Comparison of ENCODE assay signal across 1 cellular context in the genomic region with DNA sequence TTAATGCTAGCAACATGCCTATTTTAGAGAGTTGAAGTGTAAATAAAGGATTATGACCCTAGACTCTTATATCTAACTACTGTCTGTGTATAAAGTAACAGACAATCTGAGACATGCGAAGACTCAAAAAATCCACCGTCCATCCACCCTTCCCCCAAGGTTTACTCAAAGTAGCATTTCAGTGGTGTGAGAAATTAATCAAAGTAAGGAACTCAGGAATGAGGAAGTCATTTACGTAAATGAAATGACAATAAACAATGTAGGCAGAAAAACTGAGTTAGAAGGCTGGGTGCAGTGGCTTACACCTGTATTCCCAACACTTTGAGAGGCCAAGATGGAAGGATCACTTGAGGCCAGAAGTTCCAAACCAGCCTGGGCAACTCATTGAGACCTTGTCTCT.
TF ChIP-seq lines count a peak whose summit lies in the region.

No MANE protein-coding gene starts in this region.

TF ChIP-seq in GM12878, 131 proteins besides CTCF, POLR2A, EP300 and RAD21:
- 0 out of 2 replicates have a peak, but pooled peaks have one; percentile 28 for TF ChIP-seq IRF4 (IDR thresholded peaks at IDR 0.05; ENCODE audit: low read depth, low read length)
- no peak for TF ChIP-seq ZNF207 (IDR thresholded peaks at IDR 0.05; ENCODE audit: borderline replicate concordance)
- peak; percentile 82; the same call in 1 of the 2 replicates for TF ChIP-seq SPI1 (IDR thresholded peaks at IDR 0.05; ENCODE audit: borderline replicate concordance, insufficient read depth, low read depth, low read length)
- TF ChIP-seq EED (IDR thresholded peaks at IDR 0.05; ENCODE audit: low read depth) = 0 out of 2 replicates have a peak, but pooled peaks have one; percentile 15
- no peak for TF ChIP-seq ZBED1 (IDR thresholded peaks at IDR 0.05; ENCODE audit: borderline replicate concordance)
- TF ChIP-seq SUZ12 (IDR thresholded peaks at IDR 0.05; ENCODE audit: unreplicated experiment) = no peak
- peak; percentile 77 for TF ChIP-seq JUNB (IDR thresholded peaks at IDR 0.05)
- peak; percentile 45 for TF ChIP-seq RUNX3 (IDR thresholded peaks at IDR 0.05; ENCODE audit: low read length)
